In genomic region chr1:24555591-24556413, GRCh38 we compare ENCODE assay signal across 9 cellular contexts. TPM values are rescaled to one million over a fixed set of nuclear protein-coding genes. Genes with fewer than 3 reads are reported as not detected.
A peak's percentile ranks its signal among the peaks of the same experiment; 100 is the strongest.
DNase-seq lines count a peak whose midpoint lies in the region; ATAC-seq and TF ChIP-seq lines count a peak whose summit lies in the region.
"Had no signal": no experiment of that assay in that cellular context is flagged by ENCODE, and none has a peak within 500 bp of the region (broad histone marks: within the 10 kb centered on the region; RNA-seq: fewer than 3 reads in every experiment).

Gene NCMAP, plus strand, starts transcription at chr1:24556087. Its CDS starts 39,344 bp downstream, at chr1:24595431.

- peaks cover 23% of the 10 kb centered on the region for H3K27me3 ChIP-seq in upper lobe of right lung

- 2 to 11% methylated on average over 9 to 49 of the region's 61 CpGs for WGBS in mesodermal cell (ENCODE audit: insufficient coverage in 2 of 2), 2 experiments

- ATAC-seq in T-helper 17 cell (peak; percentile 87), upper lobe of right lung (peak; percentile 87), GM18867 (IDR thresholded peaks at IDR 0.05; ENCODE audit: unreplicated experiment) (no peak)
- no peak for ATAC-seq in central memory CD8-positive, alpha-beta T cell (replicated peaks; ENCODE audit: extremely low read depth, poor library complexity, severe bottlenecking)

- H3K27me3 Mint-ChIP-seq in T-helper 17 cell, result peaks cover 20% of the 10 kb centered on the region
- peaks cover 47% of the 10 kb centered on the region for H3K27me3 Mint-ChIP-seq in central memory CD8-positive, alpha-beta T cell

- TF ChIP-seq CTCF in upper lobe of right lung (IDR thresholded peaks at IDR 0.05), result no peak

- H3K36me3 ChIP-seq in ES-I3 (ENCODE audit: insufficient read depth, low read length), result no peaks in the 10 kb centered on the region
- H3K36me3 ChIP-seq in mesodermal cell (ENCODE audit: control insufficient read depth, insufficient read depth, low read length), result no peaks in the 10 kb centered on the region
- no peaks in the 10 kb centered on the region for H3K36me3 ChIP-seq in upper lobe of right lung
- H3K36me3 ChIP-seq: ascending aorta had no signal

- H3K4me3 ChIP-seq in mesodermal cell (ENCODE audit: extremely low read depth, insufficient read depth, low read length, poor library complexity, severe bottlenecking) (peak within 1 kb of the TSS; percentile 16), upper lobe of right lung (peak within 1 kb of the TSS; percentile 44)

- H3K36me3 Mint-ChIP-seq in T-helper 17 cell (ENCODE audit: low read depth), result no peaks in the 10 kb centered on the region
- H3K36me3 Mint-ChIP-seq in central memory CD8-positive, alpha-beta T cell (ENCODE audit: insufficient read depth), result peaks cover 4% of the 10 kb centered on the region

- H3K27ac ChIP-seq in mesodermal cell (ENCODE audit: low read depth, low read length, severe bottlenecking) (no peak within 1 kb of the TSS), upper lobe of right lung (peak within 1 kb of the TSS; percentile 14)
- H3K27ac ChIP-seq: ascending aorta had no signal

- peak; percentile 18 to 60 (median 54) for DNase-seq in T-helper 17 cell
- DNase-seq in central memory CD8-positive, alpha-beta T cell (ENCODE audit: low spot score in 2 of 2), result no peak
- peak; percentile 90 for DNase-seq in upper lobe of right lung
- no peak for DNase-seq in NAMALWA (ENCODE audit: low spot score)
- no peak for DNase-seq in glomerular visceral epithelial cell (ENCODE audit: extremely low spot score)

- peak within 1 kb of the TSS; percentile 78 for H3K4me3 Mint-ChIP-seq in T-helper 17 cell
- H3K4me3 Mint-ChIP-seq in central memory CD8-positive, alpha-beta T cell, result peak within 1 kb of the TSS; percentile 68

- intact Hi-C loops in upper lobe of right lung (cut with DNase I), result no loop called here

- H3K27ac Mint-ChIP-seq in T-helper 17 cell, result peak within 1 kb of the TSS; percentile 70
- peak within 1 kb of the TSS; percentile 75 for H3K27ac Mint-ChIP-seq in central memory CD8-positive, alpha-beta T cell (ENCODE audit: low read depth)

- H3K4me1 ChIP-seq in ES-I3 (ENCODE audit: insufficient read depth, low read length) (peaks cover 3% of the 10 kb centered on the region; the same call in 1 of the 2 replicates), mesodermal cell (ENCODE audit: control insufficient read depth, insufficient read depth, low read length, poor library complexity, severe bottlenecking) (peaks cover 8% of the 10 kb centered on the region), upper lobe of right lung (no peaks in the 10 kb centered on the region)
- H3K4me1 ChIP-seq: ascending aorta had no signal

- H3K9me3 ChIP-seq in ES-I3 (ENCODE audit: control insufficient read depth, insufficient read depth, low read length), result no peaks in the 10 kb centered on the region
- no peaks in the 10 kb centered on the region for H3K9me3 ChIP-seq in T-helper 17 cell (ENCODE audit: control insufficient read depth, low read length, poor library complexity, severe bottlenecking)
- no peaks in the 10 kb centered on the region for H3K9me3 ChIP-seq in mesodermal cell (ENCODE audit: control insufficient read depth, low read length)
- H3K9me3 ChIP-seq in upper lobe of right lung, result no peaks in the 10 kb centered on the region
- H3K9me3 ChIP-seq: ascending aorta had no signal

- H3K9me3 Mint-ChIP-seq in central memory CD8-positive, alpha-beta T cell, result no peaks in the 10 kb centered on the region

- H3K9ac ChIP-seq in ES-I3 (ENCODE audit: low read depth, low read length), result peak within 1 kb of the TSS; percentile 62; the same call in 1 of the 2 replicates

- peaks cover 7% of the 10 kb centered on the region for H3K4me1 Mint-ChIP-seq in T-helper 17 cell
- H3K4me1 Mint-ChIP-seq in central memory CD8-positive, alpha-beta T cell, result peaks cover 12% of the 10 kb centered on the region

RNA-seq across cellular contexts. Expression of gene NCMAP, which starts in this region (rescaled TPM):
- not detected for total RNA-seq in T-helper 17 cell
- not detected for polyA plus RNA-seq in mesodermal cell (2013, experiment 1 of 2)
- not detected for polyA plus RNA-seq in mesodermal cell (2013, experiment 2 of 2)
- 10.7 TPM for total RNA-seq in upper lobe of right lung
- total RNA-seq: ascending aorta had no signal

Comparison
In these comparisons a context has a peak if more than half of its experiments do, and no peak if none do; other contexts are left out.
1. RNA of gene NCMAP (total RNA-seq): 10.7 TPM in upper lobe of right lung (single experiment); not detected in T-helper 17 cell; every median in the first group is over 10 times any median in the second.
2. Peak in DNase-seq and ATAC-seq in T-helper 17 cell; RNA of the gene not detected or under 1 TPM.